In genomic region chr2:20667531-20668401, GRCh38 we compare ENCODE assay signal across 9 cellular contexts. TPM values are rescaled to one million over a fixed set of nuclear protein-coding genes. Genes with fewer than 3 reads are reported as not detected.
DNase-seq lines count a peak whose midpoint lies in the region; ATAC-seq and TF ChIP-seq lines count a peak whose summit lies in the region.
"Had no signal": no experiment of that assay in that cellular context is flagged by ENCODE, and none has a peak within 500 bp of the region (broad histone marks: within the 10 kb centered on the region; RNA-seq: fewer than 3 reads in every experiment).

No MANE protein-coding gene starts in this region.

- no peak overlapping the region for H3K4me3 ChIP-seq in CD4-positive, CD25-positive, alpha-beta regulatory T cell (ENCODE audit: low read depth, low read length)

- in situ Hi-C loops in GM13977 (cut with MboI; ENCODE audit: low pct_unique_long_range_greater_than_20kb, low sequenced_read_pairs, unreplicated experiment) = loop anchor here (10.0 kb wide), 1 partner anchor 297 kb away; no protein-coding TSS in a partner anchor

- H3K36me3 Mint-ChIP-seq in CD4-positive, CD25-positive, alpha-beta regulatory T cell = no peaks in the 10 kb centered on the region
- H3K36me3 Mint-ChIP-seq in endothelial cell (ENCODE audit: low read depth, unreplicated experiment) = peaks cover 4% of the 10 kb centered on the region
- H3K36me3 Mint-ChIP-seq in neural crest cell (ENCODE audit: low read depth) = no peaks in the 10 kb centered on the region

- H3K9me3 ChIP-seq in CD4-positive, CD25-positive, alpha-beta regulatory T cell (ENCODE audit: control insufficient read depth in 2 of 2, low read length in 2 of 2) = no peaks in the 10 kb centered on the region

- peaks cover 84% of the 10 kb centered on the region for H3K27me3 Mint-ChIP-seq in CD4-positive, CD25-positive, alpha-beta regulatory T cell
- peaks cover 25% of the 10 kb centered on the region for H3K27me3 Mint-ChIP-seq in endothelial cell (ENCODE audit: unreplicated experiment)
- H3K27me3 Mint-ChIP-seq in neural crest cell (ENCODE audit: low read depth) = peaks cover 96% of the 10 kb centered on the region

- no peak overlapping the region for H3K27ac Mint-ChIP-seq in CD4-positive, CD25-positive, alpha-beta regulatory T cell
- no peak overlapping the region for H3K27ac Mint-ChIP-seq in endothelial cell (ENCODE audit: unreplicated experiment)
- H3K27ac Mint-ChIP-seq in neural crest cell (ENCODE audit: unreplicated experiment) = no peak overlapping the region

- H3K27ac ChIP-seq in CD4-positive, CD25-positive, alpha-beta regulatory T cell (ENCODE audit: insufficient read depth, low read length, poor library complexity, severe bottlenecking) = no peak overlapping the region

- H3K9me3 Mint-ChIP-seq in CD4-positive, CD25-positive, alpha-beta regulatory T cell = peaks cover 0 to 8% (median 0%) of the 10 kb centered on the region in 7 donors
- H3K9me3 Mint-ChIP-seq in endothelial cell (ENCODE audit: unreplicated experiment) = no peaks in the 10 kb centered on the region
- no peaks in the 10 kb centered on the region for H3K9me3 Mint-ChIP-seq in neural crest cell

- DNase-seq in CD4-positive, CD25-positive, alpha-beta regulatory T cell = no peak
- peak; percentile 34 for DNase-seq in endothelial cell (ENCODE audit: low spot score)
- DNase-seq in neural crest cell (ENCODE audit: low read depth, low spot score) = no peak
- DNase-seq in GM13977 (ENCODE audit: low spot score) = no peak
- DNase-seq in NCI-H2196 (lab: John Stamatoyannopoulos, UW; ENCODE audit: unreplicated experiment) = no peak
- DNase-seq: SW 1271 had no signal

- peaks cover 34% of the 10 kb centered on the region for H3K27me3 ChIP-seq in CD4-positive, CD25-positive, alpha-beta regulatory T cell (ENCODE audit: control insufficient read depth, insufficient read depth, low read length)

- H3K4me3 Mint-ChIP-seq in CD4-positive, CD25-positive, alpha-beta regulatory T cell = peak overlapping the region; percentile 24 to 89 (median 63)
- H3K4me3 Mint-ChIP-seq in endothelial cell (ENCODE audit: unreplicated experiment) = peak overlapping the region; percentile 89
- H3K4me3 Mint-ChIP-seq in neural crest cell = peak overlapping the region; percentile 79

- no peak for ATAC-seq in CD4-positive, CD25-positive, alpha-beta regulatory T cell (ENCODE audit: low read depth in 2 of 2)
- ATAC-seq in HG03045 (IDR thresholded peaks at IDR 0.05; ENCODE audit: unreplicated experiment) = peak; percentile 24
- ATAC-seq in GM21390 (IDR thresholded peaks at IDR 0.05; ENCODE audit: unreplicated experiment) = no peak
- no peak for ATAC-seq in GM18519 (IDR thresholded peaks at IDR 0.05; ENCODE audit: low FRiP score, unreplicated experiment)

- peaks cover 0 to 34% (median 7%) of the 10 kb centered on the region in 4 donors for H3K4me1 Mint-ChIP-seq in CD4-positive, CD25-positive, alpha-beta regulatory T cell
- H3K4me1 Mint-ChIP-seq in endothelial cell (ENCODE audit: unreplicated experiment) (peaks cover 30% of the 10 kb centered on the region), neural crest cell (peaks cover 10% of the 10 kb centered on the region)

- no peaks in the 10 kb centered on the region for H3K36me3 ChIP-seq in CD4-positive, CD25-positive, alpha-beta regulatory T cell (ENCODE audit: control insufficient read depth, insufficient read depth, low read length)

- H3K4me1 ChIP-seq in CD4-positive, CD25-positive, alpha-beta regulatory T cell (ENCODE audit: control insufficient read depth, insufficient read depth, low read length, poor library complexity, severe bottlenecking) = peaks cover 27% of the 10 kb centered on the region

- TF ChIP-seq CTCF in endothelial cell (IDR thresholded peaks at IDR 0.05; ENCODE audit: unreplicated experiment) (no peak), neural crest cell (conservative IDR thresholded peaks at IDR 0.05) (no peak), GM13977 (IDR thresholded peaks at IDR 0.05; ENCODE audit: extremely low read depth, insufficient read depth, missing control alignments) (no peak)

RNA-seq across cellular contexts. Expression of gene GDF7, which starts 0.8 kb away (rescaled TPM):
- total RNA-seq in CD4-positive, CD25-positive, alpha-beta regulatory T cell = 0.17 TPM
- polyA plus RNA-seq in CD4-positive, CD25-positive, alpha-beta regulatory T cell = under 1 TPM; 0.12 to 0.18 (median 0.13) TPM
- 11.2 TPM for total RNA-seq in endothelial cell (ENCODE audit: unreplicated experiment)
- total RNA-seq in neural crest cell = 0.36 and 0.40 TPM in 2 replicates

RNA-seq across cellular contexts. Expression of gene HS1BP3, which starts 16.9 kb away (rescaled TPM):
- total RNA-seq in CD4-positive, CD25-positive, alpha-beta regulatory T cell = 13.6 TPM
- 10 to 100 TPM; 19.6 to 22.5 (median 21.1) TPM for polyA plus RNA-seq in CD4-positive, CD25-positive, alpha-beta regulatory T cell
- total RNA-seq in endothelial cell (ENCODE audit: unreplicated experiment) (33.6 TPM), neural crest cell (19.4 and 19.6 TPM in 2 replicates)
